ENCODE assay signal across 19 cellular contexts in the genomic region with DNA sequence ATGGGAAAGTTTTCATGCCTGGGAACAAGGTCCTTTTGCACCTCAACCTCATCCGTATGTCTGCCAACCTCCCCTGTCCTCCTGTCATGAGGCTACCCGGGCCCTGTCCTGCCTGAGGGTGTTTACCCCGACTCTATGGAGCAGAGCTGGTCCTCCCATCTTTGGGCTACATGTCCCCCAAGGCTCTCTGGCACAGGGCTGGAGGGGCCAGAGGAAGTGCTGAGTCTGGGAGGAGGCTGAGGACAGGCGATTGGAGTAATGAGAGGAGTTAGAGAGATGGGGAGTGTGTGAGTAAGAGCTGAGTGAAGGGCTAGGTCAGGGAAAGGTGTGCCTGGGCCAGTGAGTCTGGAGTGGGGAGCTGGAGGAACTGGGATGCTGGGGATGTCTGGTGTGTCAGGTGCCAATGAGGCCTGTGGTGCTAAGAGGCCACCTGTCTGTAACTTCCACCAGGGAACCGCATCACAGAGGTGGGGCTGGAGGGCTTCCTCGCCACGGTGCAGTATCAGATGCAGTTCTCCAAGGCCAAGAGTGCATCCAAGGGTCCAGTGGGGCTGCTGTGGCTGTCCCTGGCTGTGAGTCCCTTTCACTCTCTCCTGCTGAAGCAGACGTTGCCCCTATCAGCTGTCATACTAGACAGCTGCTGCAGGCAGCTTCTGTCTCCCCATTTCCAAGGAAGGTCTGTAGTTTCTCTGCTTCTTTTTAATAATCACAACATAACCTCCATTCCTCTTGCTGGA. TPM values are rescaled to one million over a fixed set of nuclear protein-coding genes. Genes with fewer than 3 reads are reported as not detected.
DNase-seq lines count a peak whose midpoint lies in the region; ATAC-seq, FAIRE-seq and TF ChIP-seq lines count a peak whose summit lies in the region.
"Had no signal": no experiment of that assay in that cellular context is flagged by ENCODE, and none has a peak within 500 bp of the region (broad histone marks: within the 10 kb centered on the region; RNA-seq: fewer than 3 reads in every experiment).

No MANE protein-coding gene starts in this region.

- H3K4me1 ChIP-seq in astrocyte (ENCODE audit: insufficient read depth, low read length) (peaks cover 3% of the 10 kb centered on the region), esophagus muscularis mucosa (peaks cover 8 to 26% (median 23%) of the 10 kb centered on the region in 4 donors), sigmoid colon (peaks cover 0 to 21% (median 19%) of the 10 kb centered on the region in 4 donors), esophagus squamous epithelium (peaks cover 7 to 19% (median 9%) of the 10 kb centered on the region in 3 donors), upper lobe of right lung (peaks cover 11% of the 10 kb centered on the region)

- TF ChIP-seq EP300 in esophagus muscularis mucosa (IDR thresholded peaks at IDR 0.05) (no peak), sigmoid colon (IDR thresholded peaks at IDR 0.05) (no peak)

- H4K20me1 ChIP-seq in astrocyte (ENCODE audit: insufficient read depth, low read length), result no peaks in the 10 kb centered on the region

- TF ChIP-seq POLR2A in esophagus muscularis mucosa (IDR thresholded peaks at IDR 0.05; ENCODE audit: low read depth) (no peak), sigmoid colon (IDR thresholded peaks at IDR 0.05) (no peak), esophagus squamous epithelium (IDR thresholded peaks at IDR 0.05) (no peak)

- H3K27ac Mint-ChIP-seq in astrocyte (ENCODE audit: unreplicated experiment), result no peak overlapping the region
- H3K27ac Mint-ChIP-seq: CD4-positive, alpha-beta T cell had no signal

- intact Hi-C loops in esophagus muscularis mucosa (cut with DNase I) (no loop called here), sigmoid colon (cut with DNase I) (no loop called here), esophagus squamous epithelium (cut with DNase I) (no loop called here), upper lobe of right lung (cut with DNase I) (no loop called here)

- H3K36me3 Mint-ChIP-seq in astrocyte (ENCODE audit: low read depth, unreplicated experiment), result peaks cover 10% of the 10 kb centered on the region

- TF ChIP-seq CTCF in astrocyte (IDR thresholded peaks at IDR 0.05; ENCODE audit: insufficient read depth, low read depth, low read length) (no peak), esophagus muscularis mucosa (IDR thresholded peaks at IDR 0.05) (no peak), sigmoid colon (IDR thresholded peaks at IDR 0.05) (no peak), esophagus squamous epithelium (IDR thresholded peaks at IDR 0.05) (no peak), upper lobe of right lung (IDR thresholded peaks at IDR 0.05) (no peak)

- no peak overlapping the region for H3K9ac ChIP-seq in astrocyte (ENCODE audit: low read length)
- H3K9ac ChIP-seq: GM23248 had no signal

- H3K27ac ChIP-seq in astrocyte (ENCODE audit: low read depth, low read length) (no peak overlapping the region), esophagus muscularis mucosa (replicated peaks in 1 of 4) (no peak overlapping the region), sigmoid colon (no peak overlapping the region), esophagus squamous epithelium (no peak overlapping the region), upper lobe of right lung (no peak overlapping the region)
- H3K27ac ChIP-seq: GM23248 had no signal

- no peak overlapping the region for H2AFZ ChIP-seq in astrocyte (ENCODE audit: low read depth, low read length)
- H2AFZ ChIP-seq: GM23248 had no signal

- H3K36me3 ChIP-seq in astrocyte (ENCODE audit: insufficient read depth, low read length) (peaks cover 2% of the 10 kb centered on the region), esophagus muscularis mucosa (peaks cover 0 to 23% (median 17%) of the 10 kb centered on the region in 4 donors), sigmoid colon (peaks cover 0 to 21% (median 3%) of the 10 kb centered on the region in 4 donors), esophagus squamous epithelium (peaks cover 0 to 20% (median 6%) of the 10 kb centered on the region in 3 donors), upper lobe of right lung (peaks cover 11% of the 10 kb centered on the region)

- H3K4me3 Mint-ChIP-seq in astrocyte (ENCODE audit: unreplicated experiment), result no peak overlapping the region

- H3K4me3 ChIP-seq in astrocyte (ENCODE audit: insufficient read depth, low read depth, low read length) (no peak overlapping the region), esophagus muscularis mucosa (peak overlapping the region; percentile 11 to 33 (median 26)), sigmoid colon (peak overlapping the region in 2 of 4 donors; percentile 4 to 20), esophagus squamous epithelium (no peak overlapping the region), upper lobe of right lung (no peak overlapping the region)
- H3K4me3 ChIP-seq: GM12878, GM23248 had no signal

- H3K27me3 Mint-ChIP-seq in astrocyte (ENCODE audit: low read depth, unreplicated experiment), result peaks cover 38% of the 10 kb centered on the region

- no peak for FAIRE-seq in astrocyte (lab: Jason Lieb, UNC)
- FAIRE-seq: GM12878 had no signal

- ATAC-seq in GM18868 (IDR thresholded peaks at IDR 0.05; ENCODE audit: unreplicated experiment), result no peak
- no peak for ATAC-seq in upper lobe of right lung
- ATAC-seq: GM12878 had no signal

- WGBS in esophagus muscularis mucosa, result 60% methylated on average over 5 of the region's 8 CpGs
- WGBS in sigmoid colon, 2 donors, result 58 to 69% methylated on average over 8 of the region's 8 CpGs
- 53 to 62% methylated on average over 6 of the region's 8 CpGs for WGBS in esophagus squamous epithelium, 2 donors

- DNase-seq in astrocyte (ENCODE audit: low read depth) (no peak), esophagus muscularis mucosa (ENCODE audit: extremely low spot score) (no peak), myocyte (ENCODE audit: low read depth) (peak; percentile 49), sigmoid colon (peak; percentile 64), esophagus squamous epithelium (lab: John Stamatoyannopoulos, UW) (no peak), H4 (ENCODE audit: low spot score) (no peak), upper lobe of right lung (no peak)
- DNase-seq: CD4-positive, alpha-beta T cell; DMS79; GM23248; NCI-H187 treated with DMSO at 0.1 percent for 48 hours; NCI-H446 treated with DMSO at 0.1 percent for 48 hours; SIG-M5 had no signal

- H3K79me2 ChIP-seq in astrocyte (ENCODE audit: insufficient read depth, low read length), result no peaks in the 10 kb centered on the region

- peaks cover 5% of the 10 kb centered on the region for H3K4me1 Mint-ChIP-seq in astrocyte (ENCODE audit: low read depth, unreplicated experiment)

- H3K27me3 ChIP-seq in astrocyte (ENCODE audit: insufficient read depth, low read length) (peaks cover 7% of the 10 kb centered on the region), esophagus muscularis mucosa (peaks cover 4 to 24% (median 13%) of the 10 kb centered on the region in 4 donors), sigmoid colon (peaks cover 11 to 21% (median 12%) of the 10 kb centered on the region in 3 donors), esophagus squamous epithelium (peaks cover 0 to 37% (median 9%) of the 10 kb centered on the region in 4 donors), upper lobe of right lung (peaks cover 20% of the 10 kb centered on the region)

- H3K9me3 ChIP-seq in astrocyte (ENCODE audit: insufficient read depth, low read depth, low read length) (no peaks in the 10 kb centered on the region), esophagus muscularis mucosa (no peaks in the 10 kb centered on the region), sigmoid colon (no peaks in the 10 kb centered on the region), esophagus squamous epithelium (no peaks in the 10 kb centered on the region), upper lobe of right lung (no peaks in the 10 kb centered on the region)

- peak overlapping the region; percentile 45 for H3K4me2 ChIP-seq in astrocyte (ENCODE audit: low read length)

- peaks cover 1% of the 10 kb centered on the region for H3K9me3 Mint-ChIP-seq in astrocyte (ENCODE audit: unreplicated experiment)
- H3K9me3 Mint-ChIP-seq: CD4-positive, alpha-beta T cell had no signal

RNA-seq across cellular contexts. Expression of a gene that starts 11.7 kb away (rescaled TPM):
- total RNA-seq in astrocyte (0.14 TPM in 1 of 2 replicates, not detected in the other), esophagus muscularis mucosa (not detected), myocyte (not detected in 2 replicates), sigmoid colon (not detected), esophagus squamous epithelium (not detected), upper lobe of right lung (0.26 TPM)
- not detected for polyA plus RNA-seq in myocyte (2012)
- under 1 TPM in 1 of 3 donors, not detected in 2; 0.07 TPM for polyA plus RNA-seq in sigmoid colon
- not detected in 2 replicates for total RNA-seq in H4 (2014; rRNA removed; shearing (Covaris generic))
- total RNA-seq: CD4-positive, alpha-beta T cell; G401; GM12878; IMR-90; LHCN-M2; RPMI7951 had no signal
- polyA plus RNA-seq: GM12878, GM23248 had no signal

RNA-seq across cellular contexts. Expression of a gene that starts 38.6 kb away (rescaled TPM):
- 8.5 and 17.3 TPM in 2 replicates for total RNA-seq in astrocyte
- 10 to 100 TPM in 2 of 4 donors, 1 to 10 TPM in 2; 6.1 to 13.6 (median 10.9) TPM for total RNA-seq in esophagus muscularis mucosa
- 0.05 TPM in 1 of 2 replicates, not detected in the other for total RNA-seq in myocyte
- polyA plus RNA-seq in myocyte (2012), result 0.14 TPM
- 1 to 10 TPM; 3.6 to 8.3 (median 5.6) TPM for total RNA-seq in sigmoid colon
- 1 to 10 TPM in 1 of 3 donors, under 1 TPM in 2; under 0.01 to 3.8 (median 0.69) TPM for polyA plus RNA-seq in sigmoid colon
- 1 to 10 TPM; 1.1 to 4.6 (median 2.7) TPM for total RNA-seq in esophagus squamous epithelium
- total RNA-seq in H4 (2014; rRNA removed; shearing (Covaris generic)), result not detected in 2 replicates
- total RNA-seq in upper lobe of right lung, result 17.9 TPM
- total RNA-seq: GM12878, RPMI7951 had no signal
- polyA plus RNA-seq: GM12878 had no signal

Comparison
In these comparisons a context has a peak if more than half of its experiments do, and no peak if none do; other contexts are left out.
1. DNase-seq: peak in myocyte (single experiment) and sigmoid colon (single experiment); none in astrocyte (single experiment), esophagus muscularis mucosa (single experiment), esophagus squamous epithelium (single experiment), H4 (single experiment) and upper lobe of right lung (single experiment).
2. H3K4me3 ChIP-seq: peak in esophagus muscularis mucosa (4 of 4); none in astrocyte (single experiment), esophagus squamous epithelium (0 of 4) and upper lobe of right lung (single experiment).